In the genomic region with DNA sequence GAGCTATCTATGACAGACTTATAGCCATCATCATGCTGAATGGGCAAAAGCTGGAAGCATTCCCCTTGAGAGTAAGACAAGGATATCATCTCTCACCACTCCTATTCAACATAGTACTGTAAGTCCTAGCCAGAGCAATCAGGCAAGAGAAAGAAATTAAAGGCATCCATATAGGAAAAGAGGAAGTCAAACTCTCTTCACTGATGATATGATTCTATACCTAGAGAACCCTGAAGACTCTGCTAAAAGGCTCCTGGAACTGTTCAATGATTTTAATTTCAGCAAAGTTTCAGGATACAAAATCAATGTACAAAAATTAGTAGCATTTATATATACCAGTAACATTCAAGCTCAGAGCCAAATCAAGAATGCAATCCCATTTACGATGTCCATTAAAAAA, we compare ENCODE assay signal across 35 cellular contexts. TPM values are rescaled to one million over a fixed set of nuclear protein-coding genes. Genes with fewer than 3 reads are reported as not detected.
"Had no signal": no experiment of that assay in that cellular context is flagged by ENCODE, and none has a peak within 500 bp of the region (broad histone marks: within the 10 kb centered on the region; RNA-seq: fewer than 3 reads in every experiment).

No MANE protein-coding gene starts in this region.

- DNase-seq: activated CD4-positive, alpha-beta memory T cell treated with anti-CD3 and anti-CD28 coated beads, Interleukin-2, amount 10 ng/mL, durations not matched to agents 7 days and 5 days; activated CD4-positive, alpha-beta T cell treated with anti-CD3 and anti-CD28 coated beads for 1 hour; activated CD4-positive, alpha-beta T cell treated with anti-CD3 and anti-CD28 coated beads for 4 hours; activated CD4-positive, alpha-beta T cell treated with anti-CD3 and anti-CD28 coated beads, Interleukin-2, amount 10 ng/mL, durations not matched to agents 7 days and 5 days; activated CD4-positive, alpha-beta T cell treated with anti-CD3 and anti-CD28 coated beads, Interleukin-2, amount 50 U/mL, for 4 hours; activated CD4-positive, CD25-positive, alpha-beta regulatory T cell; activated CD8-positive, alpha-beta memory T cell treated with anti-CD3 and anti-CD28 coated beads, Interleukin-2, amount 50 U/mL, for 48 hours; activated gamma-delta T cell; activated naive CD4-positive, alpha-beta T cell; activated naive CD4-positive, alpha-beta T cell treated with anti-CD3 and anti-CD28 coated beads, Interleukin-2, amount 10 ng/mL, durations not matched to agents 7 days and 5 days; activated naive CD8-positive, alpha-beta T cell treated with anti-CD3 and anti-CD28 coated beads, Interleukin-2, amount 10 ng/mL, durations not matched to agents 7 days and 5 days; activated T-cell treated with anti-CD3 and anti-CD28 coated beads for 4 hours; activated T-cell treated with anti-CD3 and anti-CD28 coated beads, Interleukin-2, amount 50 U/mL, for 24 hours; activated T-cell treated with anti-CD3 and anti-CD28 coated beads, Interleukin-2, amount 50 U/mL, for 72 hours; central memory CD4-positive, alpha-beta T cell; cerebellar nuclear complex; colonic mucosa; effector CD8-positive, alpha-beta T cell; esophagus squamous epithelium; foreskin melanocyte; heart right ventricle; T-helper 17 cell; T1000 had no signal

- H3K27ac Mint-ChIP-seq: activated CD4-positive, alpha-beta memory T cell treated with anti-CD3 and anti-CD28 coated beads, Interleukin-2, amount 10 ng/mL, durations not matched to agents 7 days and 5 days; activated CD4-positive, alpha-beta T cell treated with anti-CD3 and anti-CD28 coated beads, Interleukin-2, amount 10 ng/mL, durations not matched to agents 7 days and 5 days; activated naive CD4-positive, alpha-beta T cell treated with anti-CD3 and anti-CD28 coated beads, Interleukin-2, amount 10 ng/mL, durations not matched to agents 7 days and 5 days; activated naive CD4-positive, alpha-beta T cell treated with anti-CD3 and anti-CD28 coated beads, Interleukin-2, amount 50 U/mL, for 72 hours; activated naive CD8-positive, alpha-beta T cell treated with anti-CD3 and anti-CD28 coated beads, Interleukin-2, amount 10 ng/mL, durations not matched to agents 7 days and 5 days; activated T-cell treated with anti-CD3 and anti-CD28 coated beads, Interleukin-2, amount 50 U/mL, for 24 hours; activated T-cell treated with anti-CD3 and anti-CD28 coated beads, Interleukin-2, amount 50 U/mL, for 72 hours; brain; T-helper 17 cell; T-helper 2 cell treated with Interferon-gamma antibody and Interleukin-4, amounts not matched to agents 5 μg/mL and 100 μg/mL, for 36 hours had no signal

- H3K4me3 Mint-ChIP-seq: activated CD4-positive, alpha-beta memory T cell treated with anti-CD3 and anti-CD28 coated beads, Interleukin-2, amount 10 ng/mL, durations not matched to agents 7 days and 5 days; activated CD4-positive, alpha-beta T cell treated with anti-CD3 and anti-CD28 coated beads, Interleukin-2, amount 10 ng/mL, durations not matched to agents 7 days and 5 days; activated naive CD4-positive, alpha-beta T cell treated with anti-CD3 and anti-CD28 coated beads, Interleukin-2, amount 10 ng/mL, durations not matched to agents 7 days and 5 days; activated naive CD8-positive, alpha-beta T cell treated with anti-CD3 and anti-CD28 coated beads, Interleukin-2, amount 10 ng/mL, durations not matched to agents 7 days and 5 days; activated T-cell treated with anti-CD3 and anti-CD28 coated beads, Interleukin-2, amount 50 U/mL, for 24 hours; activated T-cell treated with anti-CD3 and anti-CD28 coated beads, Interleukin-2, amount 50 U/mL, for 72 hours; brain; T-helper 17 cell; T-helper 2 cell treated with Interferon-gamma antibody and Interleukin-4, amounts not matched to agents 5 μg/mL and 100 μg/mL, for 36 hours had no signal

- ATAC-seq: activated naive CD4-positive, alpha-beta T cell treated with anti-CD3 and anti-CD28 coated beads, Interleukin-2, amount 50 U/mL, for 72 hours; activated T-cell treated with anti-CD3 and anti-CD28 coated beads, Interleukin-2, amount 50 U/mL, for 72 hours; gastroesophageal sphincter; heart right ventricle; T-helper 17 cell had no signal

- H3K27me3 ChIP-seq: ascending aorta, breast epithelium, cardiac muscle cell, colonic mucosa had no signal

- H3K4me1 ChIP-seq: ascending aorta, breast epithelium, colonic mucosa, esophagus squamous epithelium, gastroesophageal sphincter, heart right ventricle had no signal

- H3K36me3 ChIP-seq: ascending aorta, breast epithelium, cardiac muscle cell, colonic mucosa, esophagus squamous epithelium, gastroesophageal sphincter, heart right ventricle had no signal

- H3K4me3 ChIP-seq: ascending aorta, breast epithelium, cardiac muscle cell, colonic mucosa, esophagus squamous epithelium, gastroesophageal sphincter, heart right ventricle had no signal

- FAIRE-seq: endometrium, endothelial cell of umbilical vein had no signal

- H3K9me3 ChIP-seq: ascending aorta, breast epithelium, colonic mucosa, esophagus squamous epithelium, gastroesophageal sphincter, heart right ventricle had no signal

- H3K9me3 Mint-ChIP-seq: activated CD4-positive, alpha-beta memory T cell treated with anti-CD3 and anti-CD28 coated beads, Interleukin-2, amount 10 ng/mL, durations not matched to agents 7 days and 5 days; activated CD4-positive, alpha-beta T cell treated with anti-CD3 and anti-CD28 coated beads, Interleukin-2, amount 10 ng/mL, durations not matched to agents 7 days and 5 days; activated naive CD4-positive, alpha-beta T cell treated with anti-CD3 and anti-CD28 coated beads, Interleukin-2, amount 10 ng/mL, durations not matched to agents 7 days and 5 days; activated naive CD4-positive, alpha-beta T cell treated with anti-CD3 and anti-CD28 coated beads, Interleukin-2, amount 50 U/mL, for 72 hours; activated naive CD8-positive, alpha-beta T cell treated with anti-CD3 and anti-CD28 coated beads, Interleukin-2, amount 10 ng/mL, durations not matched to agents 7 days and 5 days; activated T-cell treated with anti-CD3 and anti-CD28 coated beads, Interleukin-2, amount 50 U/mL, for 24 hours; activated T-cell treated with anti-CD3 and anti-CD28 coated beads, Interleukin-2, amount 50 U/mL, for 72 hours; T-helper 2 cell treated with Interferon-gamma antibody and Interleukin-4, amounts not matched to agents 5 μg/mL and 100 μg/mL, for 36 hours had no signal

- H3K4me1 Mint-ChIP-seq: activated CD4-positive, alpha-beta memory T cell treated with anti-CD3 and anti-CD28 coated beads, Interleukin-2, amount 10 ng/mL, durations not matched to agents 7 days and 5 days; activated CD4-positive, alpha-beta T cell treated with anti-CD3 and anti-CD28 coated beads, Interleukin-2, amount 10 ng/mL, durations not matched to agents 7 days and 5 days; activated naive CD4-positive, alpha-beta T cell treated with anti-CD3 and anti-CD28 coated beads, Interleukin-2, amount 10 ng/mL, durations not matched to agents 7 days and 5 days; activated naive CD8-positive, alpha-beta T cell treated with anti-CD3 and anti-CD28 coated beads, Interleukin-2, amount 10 ng/mL, durations not matched to agents 7 days and 5 days had no signal

- H3K27ac ChIP-seq: ascending aorta, breast epithelium, cardiac muscle cell, colonic mucosa, epithelial cell of prostate, esophagus squamous epithelium, gastroesophageal sphincter, heart right ventricle had no signal

- H3K36me3 Mint-ChIP-seq: activated naive CD4-positive, alpha-beta T cell treated with anti-CD3 and anti-CD28 coated beads, Interleukin-2, amount 10 ng/mL, durations not matched to agents 7 days and 5 days; activated naive CD4-positive, alpha-beta T cell treated with anti-CD3 and anti-CD28 coated beads, Interleukin-2, amount 50 U/mL, for 72 hours; activated naive CD8-positive, alpha-beta T cell treated with anti-CD3 and anti-CD28 coated beads, Interleukin-2, amount 10 ng/mL, durations not matched to agents 7 days and 5 days; brain had no signal

RNA-seq across cellular contexts. Expression of a gene that starts 21.7 kb away (rescaled TPM):
- total RNA-seq: activated CD4-positive, alpha-beta memory T cell treated with anti-CD3 and anti-CD28 coated beads, Interleukin-2, amount 10 ng/mL, durations not matched to agents 7 days and 5 days; activated CD4-positive, alpha-beta T cell treated with anti-CD3 and anti-CD28 coated beads, Interleukin-2, amount 10 ng/mL, durations not matched to agents 7 days and 5 days; activated naive CD4-positive, alpha-beta T cell treated with anti-CD3 and anti-CD28 coated beads, Interleukin-2, amount 50 U/mL, for 72 hours; activated naive CD8-positive, alpha-beta T cell treated with anti-CD3 and anti-CD28 coated beads, Interleukin-2, amount 10 ng/mL, durations not matched to agents 7 days and 5 days; activated T-cell treated with anti-CD3 and anti-CD28 coated beads, Interleukin-2, amount 50 U/mL, for 72 hours; ascending aorta; dermis microvascular lymphatic vessel endothelial cell; endothelial cell of umbilical vein; esophagus squamous epithelium; glomerular endothelial cell; T-helper 17 cell had no signal
